ENCODE assay signal across 27 cellular contexts in the genomic region with DNA sequence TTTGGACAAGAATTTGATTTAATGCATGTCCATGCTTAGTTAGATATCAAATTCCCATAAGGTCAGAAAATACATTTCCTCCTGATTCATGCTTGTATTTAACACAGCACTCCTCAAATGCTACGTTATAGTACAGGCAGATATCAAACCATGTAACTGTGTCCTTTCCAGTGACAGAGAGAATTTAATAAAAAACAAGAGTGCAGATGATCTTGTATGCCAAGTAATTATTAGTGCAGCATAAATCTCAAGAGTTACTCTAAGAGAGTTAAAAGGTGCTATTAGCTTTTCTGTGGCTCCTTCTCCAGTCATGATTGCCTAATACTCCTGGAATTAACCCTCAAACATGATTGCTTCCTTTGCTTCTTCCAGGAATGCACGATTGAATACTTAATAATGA.
DNase-seq lines count a peak whose midpoint lies in the region; ATAC-seq, FAIRE-seq and TF ChIP-seq lines count a peak whose summit lies in the region.
"Had no signal": no experiment of that assay in that cellular context is flagged by ENCODE, and none has a peak within 500 bp of the region (broad histone marks: within the 10 kb centered on the region; RNA-seq: fewer than 3 reads in every experiment).

No MANE protein-coding gene starts in this region.

- H3K36me3 ChIP-seq in SK-N-MC (ENCODE audit: insufficient read depth, low read length) (no peaks in the 10 kb centered on the region), pancreas (no peaks in the 10 kb centered on the region)
- H3K36me3 ChIP-seq: SJCRH30 had no signal

- intact Hi-C loops in pancreas (cut with DNase I): no loop called here

- H3K4me3 ChIP-seq in SK-N-MC (peak overlapping the region; percentile 47), pancreas (no peak overlapping the region)
- H3K4me3 ChIP-seq: A549, GM23338, PC-9, SJCRH30 had no signal

- H3K4me1 ChIP-seq in pancreas: no peaks in the 10 kb centered on the region
- H3K4me1 ChIP-seq: A549, Caco-2, SJCRH30 had no signal

- no peaks in the 10 kb centered on the region for H3K27me3 ChIP-seq in pancreas
- H3K27me3 ChIP-seq: SJCRH30 had no signal

- H3K4me1 Mint-ChIP-seq in brain: peaks cover 6% of the 10 kb centered on the region
- H3K4me1 Mint-ChIP-seq: IgD-negative memory B cell had no signal

- H3K9me3 ChIP-seq in SK-N-MC (ENCODE audit: low read depth, low read length) (no peaks in the 10 kb centered on the region), pancreas (no peaks in the 10 kb centered on the region)
- H3K9me3 ChIP-seq: A549, Caco-2, SJCRH30 had no signal

- peak; percentile 9 for DNase-seq in EH (ENCODE audit: low read depth)
- DNase-seq in SK-N-MC (ENCODE audit: low read depth, low spot score): no peak
- DNase-seq in left kidney (ENCODE audit: low read depth, low spot score): peak; percentile 71
- DNase-seq in amygdala (lab: John Stamatoyannopoulos, UW): no peak
- no peak for DNase-seq in NCI-H1694 (lab: John Stamatoyannopoulos, UW)
- DNase-seq in pancreas: no peak
- DNase-seq: C1 segment of cervical spinal cord; Caco-2; CD8-positive, alpha-beta T cell; DND-41; H9; MM.1S; NCI-H1048; NCI-H1694 treated with DMSO at 0.1 percent for 48 hours; NCI-H2081 treated with DMSO at 0.1 percent for 48 hours; NCI-H524; PC-9; SJCRH30; T-helper 1 cell had no signal

- H3K9me3 Mint-ChIP-seq in brain: no peaks in the 10 kb centered on the region
- H3K9me3 Mint-ChIP-seq: CD8-positive, alpha-beta T cell; GM23338; H9 had no signal

- H3K4me3 Mint-ChIP-seq in brain: peak overlapping the region in 1 of 5 experiments; percentile 36
- H3K4me3 Mint-ChIP-seq: CD8-positive, alpha-beta T cell; GM23338; H9; IgD-negative memory B cell had no signal

- 43 to 59% methylated on average over 2 of the region's 2 CpGs for WGBS in pancreas, 2 donors

- no peak for TF ChIP-seq CTCF in brain (conservative IDR thresholded peaks at IDR 0.05)
- TF ChIP-seq CTCF in pancreas (IDR thresholded peaks at IDR 0.05): no peak

- H3K9ac ChIP-seq in SK-N-MC (ENCODE audit: insufficient read length): no peak overlapping the region
- H3K9ac ChIP-seq: KMS-11 had no signal

- no peak for FAIRE-seq in pancreas (lab: Jason Lieb, UNC)
- FAIRE-seq: A549, GM18507 had no signal

- no peaks in the 10 kb centered on the region for H3K36me3 Mint-ChIP-seq in brain
- H3K36me3 Mint-ChIP-seq: CD8-positive, alpha-beta T cell; IgD-negative memory B cell had no signal

- no peaks in the 10 kb centered on the region for H3K27me3 Mint-ChIP-seq in brain

- no peak for ATAC-seq in GM21515 (IDR thresholded peaks at IDR 0.05; ENCODE audit: unreplicated experiment)
- ATAC-seq in pancreas: no peak
- ATAC-seq: A549; CD8-positive, alpha-beta T cell; GM23338; Right ventricle myocardium inferior had no signal

- H3K27ac ChIP-seq in SK-N-MC: peak overlapping the region; percentile 12; the same call in 1 of the 2 replicates
- H3K27ac ChIP-seq in pancreas: no peak overlapping the region
- H3K27ac ChIP-seq: A549, KMS-11, PC-9, SJCRH30 had no signal

- H3K27ac Mint-ChIP-seq in brain: peak overlapping the region in 4 of 5 experiments; percentile 32 to 96 (median 55)
- H3K27ac Mint-ChIP-seq: CD8-positive, alpha-beta T cell; GM23338; IgD-negative memory B cell had no signal

Comparison
In these comparisons a context has a peak if more than half of its experiments do, and no peak if none do; other contexts are left out.
1. DNase-seq: peak in EH (single experiment) and left kidney (single experiment); none in SK-N-MC (single experiment), amygdala (0 of 56), NCI-H1694 (single experiment) and pancreas (0 of 6).